ENCODE assay signal across 1 cellular context in genomic region chr12:100484891-100485511, GRCh38.
A peak's percentile ranks its signal among the peaks of the same experiment; 100 is the strongest.
TF ChIP-seq lines count a peak whose summit lies in the region.

No MANE protein-coding gene starts in this region.

TF ChIP-seq in liver, 16 proteins besides CTCF, POLR2A, EP300 and RAD21 (continued from another document):
- TF ChIP-seq MAX (IDR thresholded peaks at IDR 0.05) (no peak), NR2F2 (IDR thresholded peaks at IDR 0.05) (no peak), GABPA (IDR thresholded peaks at IDR 0.05 in 1 of 2, conservative IDR thresholded peaks at IDR 0.05 in 1 of 2) (no peak), HNF4G (IDR thresholded peaks at IDR 0.05) (no peak), SP1 (IDR thresholded peaks at IDR 0.05) (no peak), JUND (IDR thresholded peaks at IDR 0.05) (no peak), YY1 (IDR thresholded peaks at IDR 0.05) (peak; percentile 14), TAF1 (conservative IDR thresholded peaks at IDR 0.05) (no peak), HNF4A (conservative IDR thresholded peaks at IDR 0.05) (peak in 1 of 2 donors; percentile 37)
